27 cellular contexts compared by ENCODE assay signal in the genomic region with DNA sequence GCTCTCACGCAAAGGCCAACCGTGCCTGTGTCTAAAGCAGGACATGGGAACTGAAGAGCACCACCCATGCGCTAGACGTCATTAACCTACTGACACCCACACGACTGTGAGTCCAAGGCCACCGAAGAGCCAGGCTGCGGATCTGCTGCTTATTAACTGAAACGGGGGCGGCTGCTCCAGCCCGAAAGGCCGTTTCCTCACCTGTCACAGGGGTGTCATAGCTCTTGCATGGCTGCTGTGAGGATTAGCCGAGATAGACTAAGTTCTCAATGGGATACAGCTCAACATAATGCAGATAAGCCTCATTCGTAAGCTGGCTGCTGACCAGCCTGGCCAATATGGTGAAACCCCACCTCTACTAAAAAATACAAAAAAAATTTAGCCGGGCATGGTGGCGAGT. TPM values are rescaled to one million over a fixed set of nuclear protein-coding genes. Genes with fewer than 3 reads are reported as not detected.
"Had no signal": no experiment of that assay in that cellular context is flagged by ENCODE, and none has a peak within 500 bp of the region (broad histone marks: within the 10 kb centered on the region; RNA-seq: fewer than 3 reads in every experiment).

No MANE protein-coding gene starts in this region.

- H3K4me3 ChIP-seq: dorsolateral prefrontal cortex, gastrocnemius medialis, left ventricle myocardium inferior, lower lobe of right lung, prostate gland, spleen, tibial artery, upper lobe of right lung, vagina had no signal

- H3K27ac ChIP-seq: dorsolateral prefrontal cortex, gastrocnemius medialis, left ventricle myocardium inferior, lower lobe of right lung, parathyroid adenoma, prostate gland, spleen, tibial artery, upper lobe of right lung, vagina had no signal

- H3K79me2 ChIP-seq: parathyroid adenoma had no signal

- H2AFZ ChIP-seq: parathyroid adenoma had no signal

- H3K9ac ChIP-seq: parathyroid adenoma had no signal

- DNase-seq: cortex of kidney; dorsolateral prefrontal cortex; effector CD8-positive, alpha-beta T cell; gastrocnemius medialis; glutamatergic neuron; kidney glomerular epithelial cell; left ventricle myocardium inferior; lower lobe of right lung; midbrain; naive B cell; spleen; stimulated activated CD4-positive, alpha-beta T cell treated with anti-CD3 and anti-CD28 coated beads, Interleukin-15, amount 100 ng/mL, for 24 hours; stimulated activated CD4-positive, alpha-beta T cell treated with anti-CD3 and anti-CD28 coated beads, Interleukin-1b, Interleukin-23, amount 100 ng/mL, for 48 hours; stimulated activated CD4-positive, alpha-beta T cell treated with anti-CD3 and anti-CD28 coated beads, Interleukin-4, amount 100 ng/mL, for 24 hours; tibial artery; upper lobe of right lung had no signal

- H3K27me3 ChIP-seq: dorsolateral prefrontal cortex, upper lobe of right lung, vagina had no signal

- H3K4me1 ChIP-seq: gastrocnemius medialis, left ventricle myocardium inferior, lower lobe of right lung, parathyroid adenoma, prostate gland, spleen, tibial artery, upper lobe of right lung, vagina had no signal

- H3K36me3 ChIP-seq: gastrocnemius medialis, left ventricle myocardium inferior, prostate gland, spleen, upper lobe of right lung, vagina had no signal

- ATAC-seq: esophagus mucosa; gastrocnemius medialis; sciatic nerve; stimulated activated memory B cell treated with anti-CD40 and anti-IgM and Interleukin-4, amounts not matched to agents 10 μg/mL and 1 μg/mL and 100 μg/mL, for 72 hours; upper lobe of right lung had no signal

- H3K9me3 ChIP-seq: gastrocnemius medialis, left ventricle myocardium inferior, lower lobe of right lung, prostate gland, spleen, tibial artery, upper lobe of right lung, vagina had no signal

- FAIRE-seq: endometrium had no signal

RNA-seq across cellular contexts. Expression of a gene that starts 26.7 kb away (rescaled TPM):
- total RNA-seq: chondrocyte, fibroblast of villous mesenchyme, gastrocnemius medialis, left ventricle myocardium inferior, omental fat pad, sciatic nerve, skeletal muscle tissue, spleen had no signal
- polyA plus RNA-seq: spleen had no signal
